Comparison of ENCODE assay signal across 12 cellular contexts in the genomic region with DNA sequence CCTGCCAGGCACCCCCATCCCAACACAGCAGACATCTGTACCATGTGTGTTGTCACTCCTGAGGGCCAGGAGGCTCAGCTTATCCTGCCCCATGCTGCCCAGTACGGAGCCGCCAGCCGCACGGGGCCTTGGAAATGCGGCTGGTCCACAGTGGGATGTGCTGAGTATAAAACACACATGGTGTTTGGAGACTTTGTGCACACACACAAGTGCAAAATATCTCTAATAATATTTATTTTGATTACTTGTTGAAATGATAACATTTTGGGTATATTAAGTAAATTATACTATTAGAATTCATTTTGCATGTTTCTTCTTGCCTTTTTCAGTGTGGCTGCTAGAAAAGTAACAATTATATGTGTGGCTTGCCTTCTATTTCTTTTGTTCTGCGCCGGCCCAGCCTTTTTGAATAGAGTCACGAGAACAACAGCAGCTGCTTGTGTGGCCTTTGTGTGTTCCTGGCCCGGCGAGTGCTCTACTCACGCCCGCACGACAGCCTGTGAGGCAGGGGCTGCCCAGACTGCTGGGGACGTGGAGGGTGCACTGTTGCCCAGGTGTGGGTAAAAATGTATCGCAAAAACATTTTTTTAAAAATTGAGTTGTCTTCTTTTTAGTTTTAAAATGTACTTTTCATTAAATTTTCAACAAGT. TPM values are rescaled to one million over a fixed set of nuclear protein-coding genes. Genes with fewer than 3 reads are reported as not detected.
DNase-seq lines count a peak whose midpoint lies in the region; ATAC-seq, FAIRE-seq and TF ChIP-seq lines count a peak whose summit lies in the region.
"Had no signal": no experiment of that assay in that cellular context is flagged by ENCODE, and none has a peak within 500 bp of the region (broad histone marks: within the 10 kb centered on the region; RNA-seq: fewer than 3 reads in every experiment).

No MANE protein-coding gene starts in this region.

- DNase-seq in NCI-H146 (lab: John Stamatoyannopoulos, UW) = peak; percentile 72
- peak; percentile 29 to 65 (median 47) for DNase-seq in body of pancreas
- DNase-seq in medulla oblongata (ENCODE audit: extremely low spot score) = peak; percentile 93
- DNase-seq in RCC 7860 (ENCODE audit: low spot score) = no peak
- no peak for DNase-seq in spleen
- DNase-seq in NCI-H187 (lab: John Stamatoyannopoulos, UW) = no peak
- DNase-seq: stimulated activated CD4-positive, alpha-beta T cell treated with anti-CD3 and anti-CD28 coated beads, Interleukin-2, amount 100 ng/mL, for 48 hours had no signal

- no peak for FAIRE-seq in RCC 7860 (lab: Jason Lieb, UNC)
- FAIRE-seq: H54, urothelium cell line had no signal

- H3K9me3 ChIP-seq in body of pancreas (no peaks in the 10 kb centered on the region), spleen (peaks cover 0 to 17% (median 13%) of the 10 kb centered on the region in 8 donors)

- H3K4me3 ChIP-seq in body of pancreas (no peak overlapping the region), spleen (no peak overlapping the region)
- H3K4me3 ChIP-seq: SK-N-MC had no signal

- peaks cover 56% of the 10 kb centered on the region for H3K4me1 ChIP-seq in body of pancreas
- H3K4me1 ChIP-seq in spleen = peaks cover 0 to 37% (median 26%) of the 10 kb centered on the region in 6 donors

- H3K27me3 ChIP-seq in body of pancreas (no peaks in the 10 kb centered on the region), spleen (replicated peaks in 1 of 7) (no peaks in the 10 kb centered on the region)

- intact Hi-C loops in body of pancreas (cut with DNase I) = no loop called here
- intact Hi-C loops in spleen (cut with DNase I; ENCODE audit: low total_unique reads) = no loop called here

- TF ChIP-seq POLR2A in body of pancreas (IDR thresholded peaks at IDR 0.05) = no peak
- TF ChIP-seq POLR2A in spleen (IDR thresholded peaks at IDR 0.05) = no peak

- H3K27ac ChIP-seq in body of pancreas (peak overlapping the region; percentile 68 to 90 (median 83)), temporal lobe (ENCODE audit: low read depth, low read length) (peak overlapping the region; percentile 96), spleen (peak overlapping the region in 3 of 8 donors; percentile 68 to 72 (median 71))
- H3K27ac ChIP-seq: SK-N-MC had no signal

- 26 to 29% methylated on average over 15 of the region's 15 CpGs for WGBS in body of pancreas, 2 donors
- 96 to 97% (median 97%) methylated on average over 15 of the region's 15 CpGs for WGBS in spleen, 5 donors

- ATAC-seq in body of pancreas = no peak
- ATAC-seq in GM18519 (IDR thresholded peaks at IDR 0.05; ENCODE audit: low FRiP score, unreplicated experiment) = no peak

- H3K36me3 ChIP-seq in body of pancreas (replicated peaks in 1 of 2; ENCODE audit: insufficient read depth in 1 of 2, low read depth in 2 of 2) (peaks cover 0 to 14% of the 10 kb centered on the region in 2 donors), spleen (peaks cover 0 to 92% (median 13%) of the 10 kb centered on the region in 6 donors)

- no peak for TF ChIP-seq CTCF in body of pancreas (IDR thresholded peaks at IDR 0.05)
- no peak for TF ChIP-seq CTCF in spleen (IDR thresholded peaks at IDR 0.05 in 8 of 11, conservative IDR thresholded peaks at IDR 0.05 in 3 of 11)

RNA-seq across cellular contexts. Expression of gene COQ8A, which starts 35.3 kb away (rescaled TPM):
- 100 to 1,000 TPM; 116 to 134 TPM for total RNA-seq in body of pancreas
- 16.7 TPM for total RNA-seq in temporal lobe
- 10 to 100 TPM; 31.0 to 44.7 (median 38.1) TPM for total RNA-seq in spleen
- polyA plus RNA-seq in spleen = 10 to 100 TPM; 44.9 to 59.4 (median 52.4) TPM

Comparison
In these comparisons a context has a peak if more than half of its experiments do, and no peak if none do; other contexts are left out.
1. DNase-seq: peak in NCI-H146 (single experiment), body of pancreas (4 of 4) and medulla oblongata (single experiment); none in RCC 7860 (single experiment), spleen (single experiment) and NCI-H187 (0 of 2).